20 cellular contexts compared by ENCODE assay signal in the genomic region with DNA sequence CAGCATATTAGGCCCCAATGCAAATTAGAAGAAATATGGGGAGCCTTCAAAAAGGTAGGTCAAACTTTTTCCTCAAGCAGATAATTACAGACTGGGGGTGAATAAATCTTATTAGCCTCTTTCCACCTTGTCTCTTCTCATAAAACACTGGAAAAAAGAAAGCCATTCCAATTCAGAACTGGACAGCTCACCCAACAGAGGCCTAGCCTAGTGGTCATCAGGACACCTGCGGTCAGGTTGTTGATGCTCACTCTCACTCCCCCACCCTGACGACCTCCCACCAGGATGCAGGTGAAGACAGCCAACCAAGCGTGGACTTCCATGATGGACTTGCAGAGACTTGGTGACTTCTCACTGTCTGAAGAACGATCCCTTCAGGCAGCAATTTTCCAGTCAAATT.
DNase-seq lines count a peak whose midpoint lies in the region; FAIRE-seq and TF ChIP-seq lines count a peak whose summit lies in the region.
"Had no signal": no experiment of that assay in that cellular context is flagged by ENCODE, and none has a peak within 500 bp of the region (broad histone marks: within the 10 kb centered on the region; RNA-seq: fewer than 3 reads in every experiment).

No MANE protein-coding gene starts in this region.

- no peak overlapping the region for H3K9ac ChIP-seq in endodermal cell (ENCODE audit: extremely low read depth, low read length, poor library complexity, severe bottlenecking)
- H3K9ac ChIP-seq: BLaER1 treated with 17β-estradiol and CSF1 and Interleukin-3, amounts not matched to agents 10 nM and 100 nM had no signal

- H3K9me3 Mint-ChIP-seq in endodermal cell = no peaks in the 10 kb centered on the region

- no peak for TF ChIP-seq CTCF in HEK293 (tag by site-specific recombination; IDR thresholded peaks at IDR 0.05)
- peak; percentile 53 for TF ChIP-seq CTCF in WERI-Rb-1 (IDR thresholded peaks at IDR 0.05; ENCODE audit: low read depth, low read length)
- TF ChIP-seq CTCF in endodermal cell (conservative IDR thresholded peaks at IDR 0.05) = peak; percentile 45

- H3K27me3 ChIP-seq in WERI-Rb-1 (ENCODE audit: insufficient read depth, low read depth, severe bottlenecking) (no peaks in the 10 kb centered on the region), endodermal cell (ENCODE audit: control insufficient read depth, insufficient read depth, low read length, poor library complexity, severe bottlenecking) (no peaks in the 10 kb centered on the region)
- H3K27me3 ChIP-seq: BLaER1 treated with 17β-estradiol and CSF1 and Interleukin-3, amounts not matched to agents 10 nM and 100 nM had no signal

- peaks cover 7% of the 10 kb centered on the region for H3K4me1 Mint-ChIP-seq in endodermal cell
- H3K4me1 Mint-ChIP-seq: CD4-positive, alpha-beta memory T cell had no signal

- no peak overlapping the region for H3K27ac Mint-ChIP-seq in endodermal cell
- H3K27ac Mint-ChIP-seq: CD4-positive, alpha-beta memory T cell had no signal

- no peaks in the 10 kb centered on the region for H3K36me3 ChIP-seq in HEK293 (ENCODE audit: control insufficient read depth in 2 of 2, insufficient read depth in 1 of 2, low read length in 2 of 2)
- H3K36me3 ChIP-seq in WERI-Rb-1 = no peaks in the 10 kb centered on the region
- no peaks in the 10 kb centered on the region for H3K36me3 ChIP-seq in endodermal cell (ENCODE audit: control insufficient read depth, insufficient read depth, low read length)
- H3K36me3 ChIP-seq: BLaER1 treated with 17β-estradiol and CSF1 and Interleukin-3, amounts not matched to agents 10 nM and 100 nM had no signal

- H3K9me3 ChIP-seq in HEK293 (ENCODE audit: control insufficient read depth, insufficient read depth, low read depth, low read length) (no peaks in the 10 kb centered on the region), WERI-Rb-1 (ENCODE audit: severe bottlenecking) (peaks cover 3% of the 10 kb centered on the region), endodermal cell (ENCODE audit: control insufficient read depth, low read length) (no peaks in the 10 kb centered on the region)
- H3K9me3 ChIP-seq: Caco-2 had no signal

- H3K36me3 Mint-ChIP-seq in endodermal cell (ENCODE audit: low read depth) = no peaks in the 10 kb centered on the region
- H3K36me3 Mint-ChIP-seq: CD4-positive, alpha-beta memory T cell had no signal

- CTCF ChIA-PET in HEK293 (lab: Yijun Ruan, JAX) = no interaction called here

- H3K27me3 Mint-ChIP-seq in endodermal cell (ENCODE audit: insufficient read depth) = no peaks in the 10 kb centered on the region

- WGBS in endodermal cell (ENCODE audit: insufficient coverage in 1 of 2, insufficient read length in 1 of 2), 2 experiments = 93 to 100% methylated on average over 3 to 4 of the region's 4 CpGs

- no peak for DNase-seq in WERI-Rb-1
- peak; percentile 48 for DNase-seq in endodermal cell
- DNase-seq in urothelium cell line (ENCODE audit: low spot score) = no peak
- no peak for DNase-seq in NCI-H69 (lab: John Stamatoyannopoulos, UW)
- DNase-seq in NCI-H1930 (lab: John Stamatoyannopoulos, UW) = no peak
- no peak for DNase-seq in GM19240 (ENCODE audit: insufficient read length, low spot score)
- DNase-seq: ACHN; Caco-2; CD4-positive, alpha-beta memory T cell; DMS79 treated with DMSO at 0.1 percent for 48 hours; H7; KBM-7; NCI-H1092; NCI-H1436; NCI-H2029; NCI-H2227 treated with DMSO at 0.1 percent for 48 hours; Right ventricle myocardium superior; SW 1271 had no signal

- H3K4me1 ChIP-seq in HEK293 (ENCODE audit: control insufficient read depth, insufficient read depth, low read length) (no peaks in the 10 kb centered on the region), endodermal cell (ENCODE audit: control insufficient read depth, insufficient read depth, low read length) (no peaks in the 10 kb centered on the region)
- H3K4me1 ChIP-seq: Caco-2 had no signal

- H3K27ac ChIP-seq in HEK293 (ENCODE audit: extremely low read depth, low read depth, low read length) (no peak overlapping the region), WERI-Rb-1 (peak overlapping the region; percentile 76), endodermal cell (ENCODE audit: low read depth, low read length) (no peak overlapping the region)
- H3K27ac ChIP-seq: BLaER1 treated with 17β-estradiol and CSF1 and Interleukin-3, amounts not matched to agents 10 nM and 100 nM had no signal

- POLR2A ChIA-PET in HEK293 (lab: Yijun Ruan, JAX) = no interaction called here

- H3K4me3 ChIP-seq in HEK293 (ENCODE audit: low read depth, low read length) = no peak overlapping the region
- H3K4me3 ChIP-seq in WERI-Rb-1 (ENCODE audit: low read depth, low read length) = no peak overlapping the region
- H3K4me3 ChIP-seq in endodermal cell (ENCODE audit: low read length) = no peak overlapping the region
- H3K4me3 ChIP-seq: BLaER1 treated with 17β-estradiol and CSF1 and Interleukin-3, amounts not matched to agents 10 nM and 100 nM had no signal

- no peak overlapping the region for H3K4me3 Mint-ChIP-seq in endodermal cell
- H3K4me3 Mint-ChIP-seq: CD4-positive, alpha-beta memory T cell had no signal

- peak; percentile 42 for FAIRE-seq in urothelium cell line (lab: Jason Lieb, UNC)

TF ChIP-seq in HEK293, 187 proteins besides CTCF, POLR2A, EP300 and RAD21:
- no peak for TF ChIP-seq ZNF510 (tag by site-specific recombination; IDR thresholded peaks at IDR 0.05; ENCODE audit: insufficient replicate concordance)
- no peak for TF ChIP-seq FEZF1 (tag by site-specific recombination; IDR thresholded peaks at IDR 0.05)
- TF ChIP-seq, protein P1, sequence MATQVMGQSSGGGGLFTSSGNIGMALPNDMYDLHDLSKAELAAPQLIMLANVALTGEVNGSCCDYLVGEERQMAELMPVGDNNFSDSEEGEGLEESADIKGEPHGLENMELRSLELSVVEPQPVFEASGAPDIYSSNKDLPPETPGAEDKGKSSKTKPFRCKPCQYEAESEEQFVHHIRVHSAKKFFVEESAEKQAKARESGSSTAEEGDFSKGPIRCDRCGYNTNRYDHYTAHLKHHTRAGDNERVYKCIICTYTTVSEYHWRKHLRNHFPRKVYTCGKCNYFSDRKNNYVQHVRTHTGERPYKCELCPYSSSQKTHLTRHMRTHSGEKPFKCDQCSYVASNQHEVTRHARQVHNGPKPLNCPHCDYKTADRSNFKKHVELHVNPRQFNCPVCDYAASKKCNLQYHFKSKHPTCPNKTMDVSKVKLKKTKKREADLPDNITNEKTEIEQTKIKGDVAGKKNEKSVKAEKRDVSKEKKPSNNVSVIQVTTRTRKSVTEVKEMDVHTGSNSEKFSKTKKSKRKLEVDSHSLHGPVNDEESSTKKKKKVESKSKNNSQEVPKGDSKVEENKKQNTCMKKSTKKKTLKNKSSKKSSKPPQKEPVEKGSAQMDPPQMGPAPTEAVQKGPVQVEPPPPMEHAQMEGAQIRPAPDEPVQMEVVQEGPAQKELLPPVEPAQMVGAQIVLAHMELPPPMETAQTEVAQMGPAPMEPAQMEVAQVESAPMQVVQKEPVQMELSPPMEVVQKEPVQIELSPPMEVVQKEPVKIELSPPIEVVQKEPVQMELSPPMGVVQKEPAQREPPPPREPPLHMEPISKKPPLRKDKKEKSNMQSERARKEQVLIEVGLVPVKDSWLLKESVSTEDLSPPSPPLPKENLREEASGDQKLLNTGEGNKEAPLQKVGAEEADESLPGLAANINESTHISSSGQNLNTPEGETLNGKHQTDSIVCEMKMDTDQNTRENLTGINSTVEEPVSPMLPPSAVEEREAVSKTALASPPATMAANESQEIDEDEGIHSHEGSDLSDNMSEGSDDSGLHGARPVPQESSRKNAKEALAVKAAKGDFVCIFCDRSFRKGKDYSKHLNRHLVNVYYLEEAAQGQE (tag by site-specific recombination; IDR thresholded peaks at IDR 0.05) = peak; percentile 69; the same call in 1 of the 2 replicates
